Comparison of ENCODE assay signal across 8 cellular contexts in genomic region chr10:128069351-128070051, GRCh38. TPM values are rescaled to one million over a fixed set of nuclear protein-coding genes. Genes with fewer than 3 reads are reported as not detected.
DNase-seq lines count a peak whose midpoint lies in the region; ATAC-seq, FAIRE-seq and TF ChIP-seq lines count a peak whose summit lies in the region.

No MANE protein-coding gene starts in this region.

- DNase-seq in D341Med (ENCODE audit: low spot score) (peak; percentile 76), Kasumi-1 (lab: John Stamatoyannopoulos, UW) (peak; percentile 95 to 96), SHP77 treated with DMSO at 0.1 percent for 48 hours (lab: John Stamatoyannopoulos, UW) (peak; percentile 26), frontal cortex (ENCODE audit: low spot score in 2 of 2) (peak; percentile 62 to 76), urothelium cell line (ENCODE audit: low spot score) (peak; percentile 64)
- peak; percentile 92 for DNase-seq in activated effector memory CD4-positive, alpha-beta T cell treated with anti-CD3 and anti-CD28 coated beads, Interleukin-2, amount 50 U/mL, for 16 hours

- no peak overlapping the region for H3K4me3 ChIP-seq in parathyroid adenoma (ENCODE audit: low read depth, low read length)

- peak; percentile 61 for ATAC-seq in GM21515 (IDR thresholded peaks at IDR 0.05; ENCODE audit: unreplicated experiment)

- H3K27me3 ChIP-seq in parathyroid adenoma (ENCODE audit: control insufficient read depth, insufficient read depth, low read length) = no peaks in the 10 kb centered on the region

- H3K79me2 ChIP-seq in parathyroid adenoma = no peaks in the 10 kb centered on the region

- TF ChIP-seq CTCF in parathyroid adenoma (IDR thresholded peaks at IDR 0.05) = peak; percentile 86

- no peaks in the 10 kb centered on the region for H3K36me3 ChIP-seq in parathyroid adenoma (ENCODE audit: control insufficient read depth, insufficient read depth, low read length)

- no peak overlapping the region for H2AFZ ChIP-seq in parathyroid adenoma

- no peak overlapping the region for H3K9ac ChIP-seq in parathyroid adenoma

- H3K4me2 ChIP-seq in parathyroid adenoma (ENCODE audit: low read length) = no peak overlapping the region

- no peaks in the 10 kb centered on the region for H3K4me1 ChIP-seq in parathyroid adenoma

- no peak overlapping the region for H3K27ac ChIP-seq in parathyroid adenoma

- no peaks in the 10 kb centered on the region for H3K9me3 ChIP-seq in parathyroid adenoma (ENCODE audit: control insufficient read depth, low read length)

- FAIRE-seq in frontal cortex (lab: Jason Lieb, UNC) (no peak), urothelium cell line (lab: Jason Lieb, UNC) (no peak)

RNA-seq across cellular contexts. Expression of gene MKI67, which starts 56.7 kb away (rescaled TPM):
- 1.2 TPM for total RNA-seq in frontal cortex

Comparison
In these comparisons a context has a peak if more than half of its experiments do, and no peak if none do; other contexts are left out.
1. DNase-seq: peak in every context shown above with its lines; median percentile 96 in Kasumi-1; 92 in activated effector memory CD4-positive, alpha-beta T cell treated with anti-CD3 and anti-CD28 coated beads, Interleukin-2, amount 50 U/mL, for 16 hours; 76 in D341Med; 69 in frontal cortex; 64 in urothelium cell line; 26 in SHP77 treated with DMSO at 0.1 percent for 48 hours.